ENCODE assay signal across 9 cellular contexts in genomic region chr5:154642499-154643245, GRCh38.
DNase-seq lines count a peak whose midpoint lies in the region; ATAC-seq and TF ChIP-seq lines count a peak whose summit lies in the region.
"Had no signal": no experiment of that assay in that cellular context is flagged by ENCODE, and none has a peak within 500 bp of the region (broad histone marks: within the 10 kb centered on the region; RNA-seq: fewer than 3 reads in every experiment).

No MANE protein-coding gene starts in this region.

- TF ChIP-seq CTCF in mucosa of descending colon (IDR thresholded peaks at IDR 0.05) = no peak

- intact Hi-C loops in mucosa of descending colon (cut with DNase I, micrococcal nuclease) = no loop called here

- DNase-seq in GM03348 (ENCODE audit: low spot score) (peak; percentile 49), M059J (ENCODE audit: low read depth) (peak; percentile 32), T47D (ENCODE audit: low read depth in 1 of 2, low spot score in 1 of 2) (peak; percentile 46 to 68), mucosa of descending colon (no peak), GM19240 (ENCODE audit: insufficient read length, low spot score) (no peak), NCI-H2107 treated with DMSO at 0.1 percent for 48 hours (lab: John Stamatoyannopoulos, UW; ENCODE audit: unreplicated experiment) (no peak), T1000 (lab: John Stamatoyannopoulos, UW) (no peak)
- DNase-seq: activated naive CD4-positive, alpha-beta T cell treated with anti-CD3 and anti-CD28 coated beads for 36 hours had no signal

- H3K36me3 ChIP-seq in mucosa of descending colon (ENCODE audit: low read depth) = no peaks in the 10 kb centered on the region

- H3K4me1 ChIP-seq in mucosa of descending colon (ENCODE audit: low read depth) = peaks cover 9% of the 10 kb centered on the region

- no peaks in the 10 kb centered on the region for H3K9me3 ChIP-seq in mucosa of descending colon

- in situ Hi-C loops in T47D (cut with HindIII; ENCODE audit: low pct_unique_long_range_greater_than_20kb, low sequenced_read_pairs) = no loop called here

- no peak overlapping the region for H3K4me3 ChIP-seq in mucosa of descending colon

- ATAC-seq in mucosa of descending colon (peak; percentile 44), GM19351 (IDR thresholded peaks at IDR 0.05; ENCODE audit: unreplicated experiment) (no peak)

Comparison
In these comparisons a context has a peak if more than half of its experiments do, and no peak if none do; other contexts are left out.
1. DNase-seq: peak in GM03348 (single experiment), M059J (single experiment) and T47D (2 of 2); none in mucosa of descending colon (0 of 3), GM19240 (single experiment), NCI-H2107 treated with DMSO at 0.1 percent for 48 hours (single experiment) and T1000 (single experiment).